Comparison of ENCODE assay signal across 7 cellular contexts in the genomic region with DNA sequence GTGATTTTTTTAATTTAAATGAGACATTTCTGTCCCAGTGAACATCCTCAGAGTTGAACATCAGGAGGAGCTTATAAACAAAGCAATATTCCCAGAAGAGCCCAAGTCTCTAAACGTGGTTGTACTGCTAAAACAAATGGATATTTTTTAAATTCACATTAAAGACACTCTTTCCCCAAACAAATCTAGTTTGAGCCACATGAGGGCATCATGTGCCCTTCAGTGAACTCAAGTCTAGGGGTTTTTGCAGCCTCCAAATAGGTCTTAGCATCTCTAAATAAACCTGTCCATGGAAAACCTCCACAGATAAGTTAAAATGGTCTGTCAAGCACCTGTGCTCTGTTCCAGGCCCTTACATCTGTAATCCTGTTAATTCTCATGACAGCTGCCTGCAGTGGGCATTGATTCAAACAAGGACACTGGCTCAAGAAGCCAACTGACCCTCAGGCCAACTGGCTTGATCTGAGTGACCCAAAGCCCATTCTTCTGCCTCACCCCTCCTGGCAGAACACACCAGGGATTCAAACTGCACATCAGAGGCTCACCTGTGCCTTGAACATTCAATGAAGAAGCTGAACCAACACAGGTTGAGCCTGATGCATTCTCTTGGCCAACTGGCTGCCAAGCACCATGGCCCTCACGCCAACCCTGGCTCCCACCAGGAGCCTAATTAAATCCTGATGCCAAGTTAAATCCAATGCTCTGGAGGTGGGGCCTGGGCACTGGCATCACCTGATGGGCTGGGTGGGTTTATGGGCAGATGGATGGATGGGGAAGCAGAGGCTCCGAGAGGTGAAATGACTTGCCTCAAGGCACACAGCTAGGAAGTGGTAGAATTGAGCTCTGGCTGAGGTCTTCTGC. TPM values are rescaled to one million over a fixed set of nuclear protein-coding genes. Genes with fewer than 3 reads are reported as not detected.
DNase-seq lines count a peak whose midpoint lies in the region; ATAC-seq and TF ChIP-seq lines count a peak whose summit lies in the region.

No MANE protein-coding gene starts in this region.

- TF ChIP-seq EP300 in Ishikawa (IDR thresholded peaks at IDR 0.05; ENCODE audit: borderline replicate concordance) = no peak

- TF ChIP-seq CTCF in brain (conservative IDR thresholded peaks at IDR 0.05) = peak; percentile 63 to 69

- H3K4me3 ChIP-seq in naive thymus-derived CD4-positive, alpha-beta T cell (ENCODE audit: low read length) = no peak overlapping the region

- DNase-seq in EL = peak; percentile 53
- DNase-seq in naive thymus-derived CD4-positive, alpha-beta T cell = peak in 6 of 9 donors; percentile 13 to 43 (median 24)
- no peak for DNase-seq in activated T-helper 1 cell treated with anti-CD3 and anti-CD28 coated beads, Interleukin-12 subunit alpha, Interleukin-12 subunit beta, Interleukin-2, Interleukin-4 antibody, amounts not matched to agents 30 ng/mL and 10 ng/mL and 1 ng/mL, durations not matched to agents 14 hours and 24 hours and 36 hours (ENCODE audit: low spot score)
- no peak for DNase-seq in effector CD8-positive, alpha-beta T cell (lab: John Stamatoyannopoulos, UW)

- H3K4me3 Mint-ChIP-seq in brain = peak overlapping the region in 1 of 5 experiments; percentile 68
- peak overlapping the region in 8 of 10 donors; percentile 7 to 91 (median 50) for H3K4me3 Mint-ChIP-seq in naive thymus-derived CD4-positive, alpha-beta T cell
- H3K4me3 Mint-ChIP-seq in activated T-helper 1 cell treated with anti-CD3 and anti-CD28 coated beads, Interleukin-12 subunit alpha, Interleukin-12 subunit beta, Interleukin-2, Interleukin-4 antibody, amounts not matched to agents 30 ng/mL and 10 ng/mL and 1 ng/mL, durations not matched to agents 14 hours and 24 hours and 36 hours = no peak overlapping the region

- intact Hi-C loops in naive thymus-derived CD4-positive, alpha-beta T cell (cut with micrococcal nuclease) = no loop called here
- intact Hi-C loops in activated T-helper 1 cell treated with anti-CD3 and anti-CD28 coated beads, Interleukin-12 subunit alpha, Interleukin-12 subunit beta, Interleukin-2, Interleukin-4 antibody, amounts not matched to agents 30 ng/mL and 10 ng/mL and 1 ng/mL, durations not matched to agents 14 hours and 24 hours and 36 hours (cut with micrococcal nuclease) = no loop called here

- H3K27ac Mint-ChIP-seq in brain = peak overlapping the region in 3 of 5 experiments; percentile 61 to 77 (median 75)
- peak overlapping the region; percentile 20 to 99 (median 90) for H3K27ac Mint-ChIP-seq in naive thymus-derived CD4-positive, alpha-beta T cell
- no peak overlapping the region for H3K27ac Mint-ChIP-seq in activated T-helper 1 cell treated with anti-CD3 and anti-CD28 coated beads, Interleukin-12 subunit alpha, Interleukin-12 subunit beta, Interleukin-2, Interleukin-4 antibody, amounts not matched to agents 30 ng/mL and 10 ng/mL and 1 ng/mL, durations not matched to agents 14 hours and 24 hours and 36 hours

- CTCF ChIA-PET in naive thymus-derived CD4-positive, alpha-beta T cell (lab: Charles Lee) = interaction anchor here (0.6 to 9.7 kb wide), 10 partner anchors 9 to 1303 kb away, joined by 3 to 119 read pairs (median 4); partner anchors contain the start of gene ISCU

- ATAC-seq in naive thymus-derived CD4-positive, alpha-beta T cell = no peak
- no peak for ATAC-seq in HG02678 (IDR thresholded peaks at IDR 0.05; ENCODE audit: unreplicated experiment)

- no peaks in the 10 kb centered on the region for H3K9me3 ChIP-seq in naive thymus-derived CD4-positive, alpha-beta T cell (ENCODE audit: control insufficient read depth in 2 of 3, low read length in 3 of 3)

- POLR2A ChIA-PET in naive thymus-derived CD4-positive, alpha-beta T cell (lab: Charles Lee) = interaction anchor here (15.1 kb wide), 1 partner anchor 63 kb away, joined by 200 read pairs; the partner anchor contains the start of gene SELPLG

- peak; percentile 70 for TF ChIP-seq RAD21 in Ishikawa (IDR thresholded peaks at IDR 0.05; ENCODE audit: low read depth)

- H3K27ac ChIP-seq in naive thymus-derived CD4-positive, alpha-beta T cell (ENCODE audit: low read depth, low read length) = peak overlapping the region; percentile 72

- peaks cover under 1% of the 10 kb centered on the region for H3K4me1 Mint-ChIP-seq in brain
- peaks cover 28 to 100% (median 95%) of the 10 kb centered on the region in 7 donors for H3K4me1 Mint-ChIP-seq in naive thymus-derived CD4-positive, alpha-beta T cell
- H3K4me1 Mint-ChIP-seq in activated T-helper 1 cell treated with anti-CD3 and anti-CD28 coated beads, Interleukin-12 subunit alpha, Interleukin-12 subunit beta, Interleukin-2, Interleukin-4 antibody, amounts not matched to agents 30 ng/mL and 10 ng/mL and 1 ng/mL, durations not matched to agents 14 hours and 24 hours and 36 hours (ENCODE audit: low read depth) = peaks cover 78% of the 10 kb centered on the region

- H3K9me3 Mint-ChIP-seq in brain = peaks cover 0 to 2% (median 0%) of the 10 kb centered on the region in 5 experiments
- H3K9me3 Mint-ChIP-seq in naive thymus-derived CD4-positive, alpha-beta T cell = peaks cover 0 to 2% (median 0%) of the 10 kb centered on the region in 11 donors
- H3K9me3 Mint-ChIP-seq in activated T-helper 1 cell treated with anti-CD3 and anti-CD28 coated beads, Interleukin-12 subunit alpha, Interleukin-12 subunit beta, Interleukin-2, Interleukin-4 antibody, amounts not matched to agents 30 ng/mL and 10 ng/mL and 1 ng/mL, durations not matched to agents 14 hours and 24 hours and 36 hours = no peaks in the 10 kb centered on the region

- peaks cover 6% of the 10 kb centered on the region for H3K27me3 Mint-ChIP-seq in brain
- H3K27me3 Mint-ChIP-seq in naive thymus-derived CD4-positive, alpha-beta T cell = peaks cover 0 to 3% (median 0%) of the 10 kb centered on the region in 5 donors
- H3K27me3 Mint-ChIP-seq in activated T-helper 1 cell treated with anti-CD3 and anti-CD28 coated beads, Interleukin-12 subunit alpha, Interleukin-12 subunit beta, Interleukin-2, Interleukin-4 antibody, amounts not matched to agents 30 ng/mL and 10 ng/mL and 1 ng/mL, durations not matched to agents 14 hours and 24 hours and 36 hours (ENCODE audit: insufficient read depth) = no peaks in the 10 kb centered on the region

- no peaks in the 10 kb centered on the region for H3K27me3 ChIP-seq in naive thymus-derived CD4-positive, alpha-beta T cell (ENCODE audit: control insufficient read depth in 2 of 2, insufficient read depth in 2 of 2, low read length in 2 of 2)

- H3K4me1 ChIP-seq in naive thymus-derived CD4-positive, alpha-beta T cell (ENCODE audit: control insufficient read depth in 2 of 2, insufficient read depth in 2 of 2, low read length in 2 of 2) = peaks cover 22 to 56% of the 10 kb centered on the region in 2 donors

- H3K36me3 Mint-ChIP-seq in brain = peaks cover 31% of the 10 kb centered on the region
- peaks cover 0 to 30% (median 25%) of the 10 kb centered on the region in 5 donors for H3K36me3 Mint-ChIP-seq in naive thymus-derived CD4-positive, alpha-beta T cell
- H3K36me3 Mint-ChIP-seq in activated T-helper 1 cell treated with anti-CD3 and anti-CD28 coated beads, Interleukin-12 subunit alpha, Interleukin-12 subunit beta, Interleukin-2, Interleukin-4 antibody, amounts not matched to agents 30 ng/mL and 10 ng/mL and 1 ng/mL, durations not matched to agents 14 hours and 24 hours and 36 hours (ENCODE audit: low read depth) = peaks cover 30% of the 10 kb centered on the region

- peaks cover 19 to 24% (median 22%) of the 10 kb centered on the region in 3 experiments for H3K36me3 ChIP-seq in naive thymus-derived CD4-positive, alpha-beta T cell (ENCODE audit: control insufficient read depth in 2 of 3, insufficient read depth in 3 of 3, low read length in 3 of 3)

TF ChIP-seq in Ishikawa, 13 proteins besides CTCF, POLR2A, EP300 and RAD21 (continues in another document):
- TF ChIP-seq TAF1 (IDR thresholded peaks at IDR 0.05; ENCODE audit: low read depth) = no peak

RNA-seq across cellular contexts. Expression of gene ISCU, which starts 8.6 kb away (rescaled TPM):
- 108 TPM for polyA plus RNA-seq in brain (ENCODE audit: insufficient read depth, low read depth, low replicate concordance)
- 100 to 1,000 TPM in 4 of 5 experiments, 10 to 100 TPM in 1; 51.7 to 212 (median 191) TPM for total RNA-seq in naive thymus-derived CD4-positive, alpha-beta T cell
- 100 to 1,000 TPM; 325 to 401 TPM for polyA plus RNA-seq in naive thymus-derived CD4-positive, alpha-beta T cell
- 73.8 and 74.9 TPM in 2 replicates for total RNA-seq in activated T-helper 1 cell treated with anti-CD3 and anti-CD28 coated beads, Interleukin-12 subunit alpha, Interleukin-12 subunit beta, Interleukin-2, Interleukin-4 antibody, amounts not matched to agents 30 ng/mL and 10 ng/mL and 1 ng/mL, durations not matched to agents 14 hours and 24 hours and 36 hours

RNA-seq across cellular contexts. Expression of gene SART3, which starts 10.0 kb away (rescaled TPM):
- polyA plus RNA-seq in brain (ENCODE audit: insufficient read depth, low read depth, low replicate concordance) = 36.6 TPM
- 10 to 100 TPM; 80.0 to 99.3 (median 87.6) TPM for total RNA-seq in naive thymus-derived CD4-positive, alpha-beta T cell
- 10 to 100 TPM; 34.3 to 49.2 TPM for polyA plus RNA-seq in naive thymus-derived CD4-positive, alpha-beta T cell
- 83.3 and 96.4 TPM in 2 replicates for total RNA-seq in activated T-helper 1 cell treated with anti-CD3 and anti-CD28 coated beads, Interleukin-12 subunit alpha, Interleukin-12 subunit beta, Interleukin-2, Interleukin-4 antibody, amounts not matched to agents 30 ng/mL and 10 ng/mL and 1 ng/mL, durations not matched to agents 14 hours and 24 hours and 36 hours

RNA-seq across cellular contexts. Expression of gene TMEM119, which starts 26.9 kb away (rescaled TPM):
- 4.6 TPM for polyA plus RNA-seq in brain (ENCODE audit: insufficient read depth, low read depth, low replicate concordance)
- 1 to 10 TPM in 2 of 5 experiments, under 1 TPM in 2, not detected in 1; 0.27 to 1.6 (median 0.81) TPM for total RNA-seq in naive thymus-derived CD4-positive, alpha-beta T cell
- polyA plus RNA-seq in naive thymus-derived CD4-positive, alpha-beta T cell = under 1 TPM; 0.13 to 0.59 TPM
- 0.12 TPM in 1 of 2 replicates, not detected in the other for total RNA-seq in activated T-helper 1 cell treated with anti-CD3 and anti-CD28 coated beads, Interleukin-12 subunit alpha, Interleukin-12 subunit beta, Interleukin-2, Interleukin-4 antibody, amounts not matched to agents 30 ng/mL and 10 ng/mL and 1 ng/mL, durations not matched to agents 14 hours and 24 hours and 36 hours

RNA-seq across cellular contexts. Expression of gene FICD, which starts 55.9 kb away (rescaled TPM):
- polyA plus RNA-seq in brain (ENCODE audit: insufficient read depth, low read depth, low replicate concordance) = 3.2 TPM
- total RNA-seq in naive thymus-derived CD4-positive, alpha-beta T cell = 1 to 10 TPM; 2.8 to 9.7 (median 6.9) TPM
- 1 to 10 TPM; 1.6 to 2.7 TPM for polyA plus RNA-seq in naive thymus-derived CD4-positive, alpha-beta T cell
- total RNA-seq in activated T-helper 1 cell treated with anti-CD3 and anti-CD28 coated beads, Interleukin-12 subunit alpha, Interleukin-12 subunit beta, Interleukin-2, Interleukin-4 antibody, amounts not matched to agents 30 ng/mL and 10 ng/mL and 1 ng/mL, durations not matched to agents 14 hours and 24 hours and 36 hours = 6.1 and 6.8 TPM in 2 replicates

Comparison
In these comparisons a context has a peak if more than half of its experiments do, and no peak if none do; other contexts are left out.
1. DNase-seq: peak in EL (single experiment) and naive thymus-derived CD4-positive, alpha-beta T cell (6 of 9); none in activated T-helper 1 cell treated with anti-CD3 and anti-CD28 coated beads, Interleukin-12 subunit alpha, Interleukin-12 subunit beta, Interleukin-2, Interleukin-4 antibody, amounts not matched to agents 30 ng/mL and 10 ng/mL and 1 ng/mL, durations not matched to agents 14 hours and 24 hours and 36 hours (single experiment) and effector CD8-positive, alpha-beta T cell (single experiment).